Comparison of ENCODE assay signal across 24 cellular contexts in genomic region chr9:81633952-81634421, GRCh38. TPM values are rescaled to one million over a fixed set of nuclear protein-coding genes. Genes with fewer than 3 reads are reported as not detected.
DNase-seq lines count a peak whose midpoint lies in the region; ATAC-seq and TF ChIP-seq lines count a peak whose summit lies in the region.
"Had no signal": no experiment of that assay in that cellular context is flagged by ENCODE, and none has a peak within 500 bp of the region (broad histone marks: within the 10 kb centered on the region; RNA-seq: fewer than 3 reads in every experiment).

No MANE protein-coding gene starts in this region.

- no peak overlapping the region for H3K23ac ChIP-seq in mesenchymal stem cell (ENCODE audit: low read length in 2 of 2)

- peaks cover 11 to 31% of the 10 kb centered on the region in 2 experiments for H3K36me3 ChIP-seq in mesenchymal stem cell (ENCODE audit: control insufficient read depth in 1 of 2, insufficient read depth in 2 of 2, low read depth in 1 of 2, low read length in 2 of 2)

- H3K4ac ChIP-seq in mesenchymal stem cell (ENCODE audit: low read depth in 1 of 2, low read length in 2 of 2), result no peak overlapping the region

- no peak overlapping the region for H3K4me2 ChIP-seq in mesenchymal stem cell (ENCODE audit: low read length, poor library complexity, severe bottlenecking)
- H3K4me2 ChIP-seq: BLaER1 treated with 17β-estradiol and CSF1 and Interleukin-3, amounts not matched to agents 10 nM and 100 nM had no signal

- peaks cover 79% of the 10 kb centered on the region for H3K4me1 Mint-ChIP-seq in HFFc6 (ENCODE audit: low read depth)
- peaks cover 73% of the 10 kb centered on the region for H3K4me1 Mint-ChIP-seq in brain
- no peaks in the 10 kb centered on the region for H3K4me1 Mint-ChIP-seq in activated naive CD4-positive, alpha-beta T cell treated with anti-CD3 and anti-CD28 coated beads for 36 hours (ENCODE audit: low read depth)
- no peaks in the 10 kb centered on the region for H3K4me1 Mint-ChIP-seq in T-cell
- H3K4me1 Mint-ChIP-seq: activated naive CD8-positive, alpha-beta T cell treated with anti-CD3 and anti-CD28 coated beads, Interleukin-2, amount 50 U/mL, for 24 hours; stimulated activated effector memory CD8-positive, alpha-beta T cell treated with anti-CD3 and anti-CD28 coated beads, Interleukin-12 subunit alpha, Interleukin-12 subunit beta, amount 100 ng/mL, for 72 hours had no signal

- CTCF ChIA-PET in activated naive CD4-positive, alpha-beta T cell treated with anti-CD3 and anti-CD28 coated beads for 36 hours (lab: Charles Lee), result no interaction called here
- CTCF ChIA-PET in T-cell (lab: Charles Lee), result no interaction called here

- no peak overlapping the region for H3K9ac ChIP-seq in mesenchymal stem cell (ENCODE audit: low read length)
- H3K9ac ChIP-seq: BLaER1 treated with 17β-estradiol and CSF1 and Interleukin-3, amounts not matched to agents 10 nM and 100 nM had no signal

- intact Hi-C loops in activated naive CD4-positive, alpha-beta T cell treated with anti-CD3 and anti-CD28 coated beads for 36 hours (cut with micrococcal nuclease), result no loop called here

- peak overlapping the region in 1 of 2 experiments; percentile 28 for H3K18ac ChIP-seq in mesenchymal stem cell (ENCODE audit: low read depth in 1 of 2, low read length in 2 of 2)

- H3K4me3 Mint-ChIP-seq in HFFc6 (no peak overlapping the region; the same call in 1 of the 2 replicates), brain (peak overlapping the region in 4 of 5 experiments; percentile 1 to 72 (median 62)), T-cell (no peak overlapping the region)
- H3K4me3 Mint-ChIP-seq in activated naive CD4-positive, alpha-beta T cell treated with anti-CD3 and anti-CD28 coated beads for 36 hours, result no peak overlapping the region
- H3K4me3 Mint-ChIP-seq: activated naive CD8-positive, alpha-beta T cell treated with anti-CD3 and anti-CD28 coated beads, Interleukin-2, amount 50 U/mL, for 24 hours; stimulated activated effector memory CD8-positive, alpha-beta T cell treated with anti-CD3 and anti-CD28 coated beads, Interleukin-12 subunit alpha, Interleukin-12 subunit beta, amount 100 ng/mL, for 72 hours had no signal

- TF ChIP-seq CTCF in HFFc6 (IDR thresholded peaks at IDR 0.05), result no peak
- no peak for TF ChIP-seq CTCF in brain (conservative IDR thresholded peaks at IDR 0.05)

- no peak overlapping the region for H2AK5ac ChIP-seq in mesenchymal stem cell (ENCODE audit: low read length, severe bottlenecking)

- ATAC-seq in GM18861 (IDR thresholded peaks at IDR 0.05; ENCODE audit: unreplicated experiment) (no peak), T-cell (replicated peaks in 1 of 4) (no peak)
- ATAC-seq: activated naive CD8-positive, alpha-beta T cell treated with anti-CD3 and anti-CD28 coated beads, Interleukin-2, amount 50 U/mL, for 24 hours; HCT116; lower lobe of right lung; stimulated activated effector memory CD8-positive, alpha-beta T cell treated with anti-CD3 and anti-CD28 coated beads, Interleukin-12 subunit alpha, Interleukin-12 subunit beta, amount 100 ng/mL, for 72 hours; upper lobe of right lung had no signal

- peak overlapping the region; percentile 96 for H3K27ac Mint-ChIP-seq in HFFc6
- H3K27ac Mint-ChIP-seq in brain, result peak overlapping the region in 4 of 5 experiments; percentile 23 to 80 (median 56)
- H3K27ac Mint-ChIP-seq in activated naive CD4-positive, alpha-beta T cell treated with anti-CD3 and anti-CD28 coated beads for 36 hours, result no peak overlapping the region
- no peak overlapping the region for H3K27ac Mint-ChIP-seq in T-cell
- H3K27ac Mint-ChIP-seq: activated naive CD8-positive, alpha-beta T cell treated with anti-CD3 and anti-CD28 coated beads, Interleukin-2, amount 50 U/mL, for 24 hours; stimulated activated effector memory CD8-positive, alpha-beta T cell treated with anti-CD3 and anti-CD28 coated beads, Interleukin-12 subunit alpha, Interleukin-12 subunit beta, amount 100 ng/mL, for 72 hours had no signal

- H3K9me3 Mint-ChIP-seq in HFFc6 (no peaks in the 10 kb centered on the region), brain (no peaks in the 10 kb centered on the region), T-cell (no peaks in the 10 kb centered on the region)
- no peaks in the 10 kb centered on the region for H3K9me3 Mint-ChIP-seq in activated naive CD4-positive, alpha-beta T cell treated with anti-CD3 and anti-CD28 coated beads for 36 hours
- H3K9me3 Mint-ChIP-seq: activated naive CD8-positive, alpha-beta T cell treated with anti-CD3 and anti-CD28 coated beads, Interleukin-2, amount 50 U/mL, for 24 hours; stimulated activated effector memory CD8-positive, alpha-beta T cell treated with anti-CD3 and anti-CD28 coated beads, Interleukin-12 subunit alpha, Interleukin-12 subunit beta, amount 100 ng/mL, for 72 hours had no signal

- no peak overlapping the region for H2BK15ac ChIP-seq in mesenchymal stem cell (ENCODE audit: low read depth, poor library complexity, severe bottlenecking)

- DNase-seq in HFFc6 (no peak), mesenchymal stem cell (no peak), retina (peak; percentile 65), SKM-1 treated with dmso at 0.1 percent for 144 hours (lab: John Stamatoyannopoulos, UW; ENCODE audit: unreplicated experiment) (no peak), T-cell (no peak)
- no peak for DNase-seq in activated naive CD4-positive, alpha-beta T cell treated with anti-CD3 and anti-CD28 coated beads for 36 hours
- DNase-seq: activated CD4-positive, alpha-beta T cell treated with anti-CD3 and anti-CD28 coated beads for 48 hours; activated gamma-delta T cell; activated naive CD8-positive, alpha-beta T cell treated with anti-CD3 and anti-CD28 coated beads, Interleukin-2, amount 50 U/mL, for 24 hours; activated T-cell treated with anti-CD3 and anti-CD28 coated beads, Interleukin-2, amount 50 U/mL, for 1 hour; cerebellar nuclear complex; DND-41; lower lobe of right lung; NCI-H510A treated with DMSO at 0.1 percent for 48 hours; stimulated activated CD4-positive, alpha-beta T cell treated with anti-CD3 and anti-CD28 coated beads, Interleukin-4, amount 100 ng/mL, for 24 hours; substantia nigra; upper lobe of right lung had no signal

- peak overlapping the region in 1 of 2 experiments; percentile 31 for H2BK12ac ChIP-seq in mesenchymal stem cell (ENCODE audit: low read length in 2 of 2)

- H3K4me1 ChIP-seq in mesenchymal stem cell (ENCODE audit: control insufficient read depth, insufficient read depth, low read depth, low read length), result peaks cover 2% of the 10 kb centered on the region
- H3K4me1 ChIP-seq: lower lobe of right lung, upper lobe of right lung had no signal

- no peak overlapping the region for H4K8ac ChIP-seq in mesenchymal stem cell (ENCODE audit: low read length)

- 95% methylated on average over 11 of the region's 14 CpGs for WGBS in mesenchymal stem cell

- peak overlapping the region in 1 of 2 experiments; percentile 11 for H3K14ac ChIP-seq in mesenchymal stem cell (ENCODE audit: low read length in 2 of 2)

- no peak overlapping the region for H3K4me3 ChIP-seq in mesenchymal stem cell (ENCODE audit: insufficient read depth in 1 of 2, low read depth in 1 of 2, low read length in 2 of 2)
- H3K4me3 ChIP-seq: BLaER1 treated with 17β-estradiol and CSF1 and Interleukin-3, amounts not matched to agents 10 nM and 100 nM; lower lobe of right lung; upper lobe of right lung had no signal

- no peak overlapping the region for H2BK5ac ChIP-seq in mesenchymal stem cell (ENCODE audit: low read depth, low read length, poor library complexity, severe bottlenecking)

- no peaks in the 10 kb centered on the region for H3K9me3 ChIP-seq in mesenchymal stem cell (ENCODE audit: control insufficient read depth, low read length)
- H3K9me3 ChIP-seq: BLaER1 treated with 17β-estradiol and CSF1 and Interleukin-3, amounts not matched to agents 10 nM and 100 nM; lower lobe of right lung; upper lobe of right lung had no signal

- peaks cover 10% of the 10 kb centered on the region; the same call in 1 of the 2 replicates for H3K36me3 Mint-ChIP-seq in HFFc6 (ENCODE audit: low read depth)
- peaks cover 29% of the 10 kb centered on the region for H3K36me3 Mint-ChIP-seq in brain
- H3K36me3 Mint-ChIP-seq in activated naive CD4-positive, alpha-beta T cell treated with anti-CD3 and anti-CD28 coated beads for 36 hours (ENCODE audit: low read depth), result no peaks in the 10 kb centered on the region
- no peaks in the 10 kb centered on the region for H3K36me3 Mint-ChIP-seq in T-cell

- peak overlapping the region; percentile 34 for H4K91ac ChIP-seq in mesenchymal stem cell (ENCODE audit: low read length)

- no peak overlapping the region for H2BK120ac ChIP-seq in mesenchymal stem cell (ENCODE audit: low read depth, low read length)

- POLR2A ChIA-PET in T-cell (lab: Charles Lee), result no interaction called here

- no peak overlapping the region for H2AFZ ChIP-seq in mesenchymal stem cell (ENCODE audit: low read depth, low read length)

- H3K27me3 Mint-ChIP-seq in HFFc6 (ENCODE audit: insufficient read depth) (no peaks in the 10 kb centered on the region), brain (no peaks in the 10 kb centered on the region), T-cell (peaks cover 0 to 3% of the 10 kb centered on the region in 2 donors)
- H3K27me3 Mint-ChIP-seq in activated naive CD4-positive, alpha-beta T cell treated with anti-CD3 and anti-CD28 coated beads for 36 hours (ENCODE audit: low read depth), result no peaks in the 10 kb centered on the region
- H3K27me3 Mint-ChIP-seq: activated naive CD8-positive, alpha-beta T cell treated with anti-CD3 and anti-CD28 coated beads, Interleukin-2, amount 50 U/mL, for 24 hours had no signal

- H3K79me1 ChIP-seq in mesenchymal stem cell (replicated peaks; ENCODE audit: low read length, poor library complexity, severe bottlenecking), result peaks cover 13% of the 10 kb centered on the region

- no peaks in the 10 kb centered on the region for H3K27me3 ChIP-seq in mesenchymal stem cell (ENCODE audit: control insufficient read depth in 1 of 2, insufficient read depth in 1 of 2, low read length in 2 of 2)
- H3K27me3 ChIP-seq: BLaER1 treated with 17β-estradiol and CSF1 and Interleukin-3, amounts not matched to agents 10 nM and 100 nM; upper lobe of right lung had no signal

- H3K27ac ChIP-seq in mesenchymal stem cell (ENCODE audit: low read length, poor library complexity, severe bottlenecking), result no peak overlapping the region
- H3K27ac ChIP-seq: BLaER1 treated with 17β-estradiol and CSF1 and Interleukin-3, amounts not matched to agents 10 nM and 100 nM; HL-60; lower lobe of right lung; upper lobe of right lung had no signal

RNA-seq across cellular contexts. Expression of gene TLE1, which starts 55.4 kb away (rescaled TPM):
- 10 to 100 TPM in 4 of 6 experiments, 1 to 10 TPM in 2; 6.7 to 15.3 (median 13.0) TPM for total RNA-seq in HFFc6 (2021; fragmentation: NEBNext Ultra II Directional; extraction: Animal tissue kit (Norgen Biotek cat#: 25700))
- polyA plus RNA-seq in brain (ENCODE audit: insufficient read depth, low read depth, low replicate concordance), result 82.9 TPM
- polyA plus RNA-seq in mesenchymal stem cell (2013, experiment 1 of 2), result 39.2 TPM
- 42.8 TPM for polyA plus RNA-seq in mesenchymal stem cell (2013, experiment 2 of 2)
- total RNA-seq in activated naive CD4-positive, alpha-beta T cell treated with anti-CD3 and anti-CD28 coated beads for 36 hours, result under 1 TPM; 0.10 TPM
- 1 to 10 TPM; 1.3 to 3.5 (median 2.8) TPM for total RNA-seq in T-cell
- total RNA-seq: activated CD8-positive, alpha-beta memory T cell treated with anti-CD3 and anti-CD28 coated beads for 36 hours had no signal

Comparison
In these comparisons a context has a peak if more than half of its experiments do, and no peak if none do; other contexts are left out.
1. H3K27ac Mint-ChIP-seq: peak in HFFc6 (single experiment) and brain (4 of 5); none in activated naive CD4-positive, alpha-beta T cell treated with anti-CD3 and anti-CD28 coated beads for 36 hours (single experiment) and T-cell (0 of 2).
2. H3K4me3 Mint-ChIP-seq: peak in brain (4 of 5); none in HFFc6 (single experiment), activated naive CD4-positive, alpha-beta T cell treated with anti-CD3 and anti-CD28 coated beads for 36 hours (single experiment) and T-cell (0 of 3).